ENCODE assay signal across 18 cellular contexts in genomic region chr11:36446135-36446534, GRCh38.
DNase-seq lines count a peak whose midpoint lies in the region; ATAC-seq and TF ChIP-seq lines count a peak whose summit lies in the region.
"Had no signal": no experiment of that assay in that cellular context is flagged by ENCODE, and none has a peak within 500 bp of the region (broad histone marks: within the 10 kb centered on the region; RNA-seq: fewer than 3 reads in every experiment).

No MANE protein-coding gene starts in this region.

- TF ChIP-seq CTCF in PC-9 (conservative IDR thresholded peaks at IDR 0.05) (no peak), natural killer cell (IDR thresholded peaks at IDR 0.05) (no peak), body of pancreas (IDR thresholded peaks at IDR 0.05) (no peak)

- H3K79me2 ChIP-seq in PC-9 (ENCODE audit: low read depth) = no peaks in the 10 kb centered on the region

- peaks cover 56% of the 10 kb centered on the region for H3K36me3 Mint-ChIP-seq in central memory CD8-positive, alpha-beta T cell (ENCODE audit: insufficient read depth)
- H3K36me3 Mint-ChIP-seq in natural killer cell = peaks cover 66% of the 10 kb centered on the region
- H3K36me3 Mint-ChIP-seq in stimulated activated effector memory CD8-positive, alpha-beta T cell treated with anti-CD3 and anti-CD28 coated beads, Interleukin-12 subunit alpha, Interleukin-12 subunit beta, amount 100 ng/mL, for 72 hours = peaks cover 99% of the 10 kb centered on the region
- H3K36me3 Mint-ChIP-seq: CD4-positive, CD25-positive, alpha-beta regulatory T cell had no signal

- intact Hi-C loops in PC-9 (cut with micrococcal nuclease; ENCODE audit: unreplicated experiment) (loop anchor here (5.0 kb wide), 1 partner anchor 84 kb away; no protein-coding TSS in a partner anchor), natural killer cell (cut with micrococcal nuclease) (no loop called here), body of pancreas (cut with DNase I) (no loop called here)

- H3K27me3 ChIP-seq in PC-9 (ENCODE audit: insufficient read depth, low read depth) = no peaks in the 10 kb centered on the region
- H3K27me3 ChIP-seq in body of pancreas = no peaks in the 10 kb centered on the region
- H3K27me3 ChIP-seq: BE2C had no signal

- no peak for TF ChIP-seq POLR2A in body of pancreas (IDR thresholded peaks at IDR 0.05)

- H3K27ac Mint-ChIP-seq in central memory CD8-positive, alpha-beta T cell (ENCODE audit: low read depth) = peak overlapping the region; percentile 81
- H3K27ac Mint-ChIP-seq in natural killer cell = peak overlapping the region; percentile 41 to 90
- peak overlapping the region; percentile 46 for H3K27ac Mint-ChIP-seq in stimulated activated effector memory CD8-positive, alpha-beta T cell treated with anti-CD3 and anti-CD28 coated beads, Interleukin-12 subunit alpha, Interleukin-12 subunit beta, amount 100 ng/mL, for 72 hours
- H3K27ac Mint-ChIP-seq: CD4-positive, CD25-positive, alpha-beta regulatory T cell; H9 had no signal

- H3K4me1 Mint-ChIP-seq in central memory CD8-positive, alpha-beta T cell = peaks cover 81% of the 10 kb centered on the region
- peaks cover 88% of the 10 kb centered on the region in 2 donors for H3K4me1 Mint-ChIP-seq in natural killer cell
- H3K4me1 Mint-ChIP-seq in stimulated activated effector memory CD8-positive, alpha-beta T cell treated with anti-CD3 and anti-CD28 coated beads, Interleukin-12 subunit alpha, Interleukin-12 subunit beta, amount 100 ng/mL, for 72 hours = peaks cover 78% of the 10 kb centered on the region

- no peak overlapping the region for H3K27ac ChIP-seq in PC-9
- H3K27ac ChIP-seq in body of pancreas = no peak overlapping the region

- CTCF ChIA-PET in PC-9 (lab: Charles Lee) = no interaction called here

- H3F3A ChIP-seq in PC-9 (ENCODE audit: insufficient read depth, low read depth) = peaks cover 25% of the 10 kb centered on the region

- H4K20me1 ChIP-seq in PC-9 (ENCODE audit: insufficient read depth) = no peaks in the 10 kb centered on the region

- H3K9me3 ChIP-seq in PC-9 (ENCODE audit: insufficient read depth, low read depth) = no peaks in the 10 kb centered on the region
- H3K9me3 ChIP-seq in body of pancreas = no peaks in the 10 kb centered on the region
- H3K9me3 ChIP-seq: BE2C had no signal

- peak overlapping the region; percentile 54 for H3K4me2 ChIP-seq in PC-9

- 86 to 92% methylated on average over 7 of the region's 7 CpGs for WGBS in body of pancreas, 2 donors

- BruUV-seq in PC-9 (replicated peaks; lab: Mats Ljungman, UMichigan) = no TSS peak

- ATAC-seq in central memory CD8-positive, alpha-beta T cell (replicated peaks; ENCODE audit: extremely low read depth, poor library complexity, severe bottlenecking) = no peak
- ATAC-seq in natural killer cell (no peak), body of pancreas (no peak)
- ATAC-seq in stimulated activated effector memory CD8-positive, alpha-beta T cell treated with anti-CD3 and anti-CD28 coated beads, Interleukin-12 subunit alpha, Interleukin-12 subunit beta, amount 100 ng/mL, for 72 hours = no peak

- POLR2A ChIA-PET in PC-9 (lab: Charles Lee; ENCODE audit: unreplicated experiment) = no interaction called here

- H3K4me3 ChIP-seq in PC-9 (no peak overlapping the region), body of pancreas (no peak overlapping the region)

- DNase-seq in PC-9 (no peak), natural killer cell (no peak), NCI-H1105 treated with DMSO at 0.1 percent for 48 hours (lab: John Stamatoyannopoulos, UW) (no peak), body of pancreas (no peak), GF-D8 (lab: John Stamatoyannopoulos, UW) (no peak)
- no peak for DNase-seq in central memory CD8-positive, alpha-beta T cell (ENCODE audit: low spot score in 2 of 2)
- DNase-seq in stimulated activated effector memory CD8-positive, alpha-beta T cell treated with anti-CD3 and anti-CD28 coated beads, Interleukin-12 subunit alpha, Interleukin-12 subunit beta, amount 100 ng/mL, for 72 hours (ENCODE audit: low spot score in 2 of 2) = no peak
- DNase-seq: ACHN; BE2C; C1 segment of cervical spinal cord; CD4-positive, CD25-positive, alpha-beta regulatory T cell; CD8-positive, alpha-beta memory T cell; COR-L47; DMS 273 treated with DMSO at 0.1 percent for 48 hours; DMS53; DND-41; EL; H9 had no signal

- H3K9me3 Mint-ChIP-seq in central memory CD8-positive, alpha-beta T cell = no peaks in the 10 kb centered on the region
- H3K9me3 Mint-ChIP-seq in natural killer cell = no peaks in the 10 kb centered on the region
- H3K9me3 Mint-ChIP-seq in stimulated activated effector memory CD8-positive, alpha-beta T cell treated with anti-CD3 and anti-CD28 coated beads, Interleukin-12 subunit alpha, Interleukin-12 subunit beta, amount 100 ng/mL, for 72 hours = no peaks in the 10 kb centered on the region
- H3K9me3 Mint-ChIP-seq: CD8-positive, alpha-beta memory T cell; H9 had no signal

- no peak overlapping the region for H2AFZ ChIP-seq in PC-9

- peaks cover 43% of the 10 kb centered on the region for H3K4me1 ChIP-seq in PC-9 (replicated peaks; ENCODE audit: insufficient read depth)
- peaks cover 25% of the 10 kb centered on the region for H3K4me1 ChIP-seq in body of pancreas
- H3K4me1 ChIP-seq: BE2C had no signal

- H3K27me3 Mint-ChIP-seq in central memory CD8-positive, alpha-beta T cell = no peaks in the 10 kb centered on the region
- H3K27me3 Mint-ChIP-seq in natural killer cell (ENCODE audit: low read depth in 2 of 2) = no peaks in the 10 kb centered on the region

- no peak overlapping the region for H3K4me3 Mint-ChIP-seq in central memory CD8-positive, alpha-beta T cell
- no peak overlapping the region for H3K4me3 Mint-ChIP-seq in natural killer cell
- no peak overlapping the region for H3K4me3 Mint-ChIP-seq in stimulated activated effector memory CD8-positive, alpha-beta T cell treated with anti-CD3 and anti-CD28 coated beads, Interleukin-12 subunit alpha, Interleukin-12 subunit beta, amount 100 ng/mL, for 72 hours
- H3K4me3 Mint-ChIP-seq: CD4-positive, CD25-positive, alpha-beta regulatory T cell; CD8-positive, alpha-beta memory T cell; H9 had no signal

- H3K36me3 ChIP-seq in PC-9 (ENCODE audit: low read depth) = no peaks in the 10 kb centered on the region
- no peaks in the 10 kb centered on the region for H3K36me3 ChIP-seq in body of pancreas (replicated peaks in 1 of 2; ENCODE audit: insufficient read depth in 1 of 2, low read depth in 2 of 2)
- H3K36me3 ChIP-seq: BE2C had no signal

- no peaks in the 10 kb centered on the region for H3K9me2 ChIP-seq in PC-9 (ENCODE audit: insufficient read depth)
